ENCODE assay signal across 8 cellular contexts in the genomic region with DNA sequence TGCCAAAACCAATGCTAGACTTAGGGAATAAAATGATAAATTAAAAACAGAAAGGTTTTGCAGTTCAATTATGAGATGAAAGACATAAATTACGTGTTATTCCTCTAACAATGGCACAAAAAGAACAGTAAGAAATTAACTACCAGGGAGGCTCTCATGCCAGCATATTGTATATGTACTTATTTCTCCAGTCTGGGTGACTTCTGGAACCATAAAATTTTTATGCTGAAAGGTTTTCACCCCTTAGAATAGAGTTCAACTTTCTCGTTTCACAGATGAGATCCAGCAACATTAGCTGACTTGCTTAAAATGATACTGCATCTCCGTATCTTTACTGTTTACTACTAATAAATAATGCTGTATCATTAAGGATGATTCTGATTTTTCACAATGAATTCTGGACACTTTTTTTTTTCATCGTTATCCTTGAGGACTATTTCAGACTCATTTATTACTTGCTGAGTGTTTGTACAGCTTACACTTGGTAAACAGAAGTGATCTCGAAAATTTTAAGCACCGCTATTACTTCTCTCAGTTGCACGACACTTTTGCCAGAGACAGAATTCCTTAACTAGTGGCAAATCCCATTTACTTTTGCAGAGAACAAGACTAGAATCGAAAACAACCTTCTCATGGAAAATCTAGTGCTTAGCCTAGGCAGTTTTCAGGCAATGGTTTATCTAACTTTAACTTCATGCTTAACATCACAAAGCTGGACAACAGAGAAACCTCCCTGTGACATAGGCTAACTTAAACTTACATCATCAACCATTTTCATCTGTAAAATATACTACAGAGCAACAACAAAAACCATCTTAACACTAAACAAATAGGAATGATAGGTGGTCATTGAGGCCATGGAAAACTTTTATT. TPM values are rescaled to one million over a fixed set of nuclear protein-coding genes. Genes with fewer than 3 reads are reported as not detected.
A peak's percentile ranks its signal among the peaks of the same experiment; 100 is the strongest.
DNase-seq lines count a peak whose midpoint lies in the region; ATAC-seq and TF ChIP-seq lines count a peak whose summit lies in the region.

No MANE protein-coding gene starts in this region.

- no peak for TF ChIP-seq RAD21 in SK-N-SH (IDR thresholded peaks at IDR 0.05; ENCODE audit: low read length)

- H3K4me3 ChIP-seq in SK-N-SH (ENCODE audit: low read depth in 2 of 2, low read length in 1 of 2) = peak overlapping the region; percentile 51 to 77
- peak overlapping the region; percentile 95 for H3K4me3 ChIP-seq in SK-N-MC
- H3K4me3 ChIP-seq in hepatocyte = peak overlapping the region; percentile 72
- H3K4me3 ChIP-seq in stomach = peak overlapping the region; percentile 39 to 78 (median 50)

- no peak for TF ChIP-seq EP300 in SK-N-SH (IDR thresholded peaks at IDR 0.05; ENCODE audit: borderline replicate concordance in 1 of 2, low read depth in 1 of 2, low read length in 1 of 2)
- no peak for TF ChIP-seq EP300 in stomach (IDR thresholded peaks at IDR 0.05)

- peaks cover 94% of the 10 kb centered on the region for H3K79me2 ChIP-seq in SK-N-SH (ENCODE audit: insufficient read depth)
- peaks cover 85% of the 10 kb centered on the region for H3K79me2 ChIP-seq in hepatocyte

- H3K9me3 ChIP-seq in SK-N-SH = no peaks in the 10 kb centered on the region
- H3K9me3 ChIP-seq in SK-N-MC (ENCODE audit: low read depth, low read length) = no peaks in the 10 kb centered on the region
- H3K9me3 ChIP-seq in hepatocyte (ENCODE audit: low read depth) = no peaks in the 10 kb centered on the region
- no peaks in the 10 kb centered on the region for H3K9me3 ChIP-seq in stomach

- CTCF ChIA-PET in SK-N-SH (lab: Yijun Ruan, JAX) = interaction anchor here (0.7 kb wide), 1 partner anchor 13 kb away, joined by 3 read pairs; no protein-coding TSS in a partner anchor

- H4K20me1 ChIP-seq in SK-N-SH (ENCODE audit: insufficient read depth) (peaks cover 59% of the 10 kb centered on the region), hepatocyte (ENCODE audit: insufficient read depth, poor library complexity, severe bottlenecking) (peaks cover 65% of the 10 kb centered on the region)

- H3K4me1 ChIP-seq in SK-N-SH (ENCODE audit: control insufficient read depth in 1 of 2, insufficient read depth in 2 of 2, low read depth in 1 of 2, low read length in 1 of 2) (peaks cover 14 to 19% of the 10 kb centered on the region in 2 experiments; a peak in 3 of 4 replicates), hepatocyte (ENCODE audit: insufficient read depth) (peaks cover 19% of the 10 kb centered on the region), stomach (peaks cover 40 to 72% (median 59%) of the 10 kb centered on the region in 4 donors)

- no peaks in the 10 kb centered on the region for H3K9me2 ChIP-seq in SK-N-SH
- H3K9me2 ChIP-seq in hepatocyte (replicated peaks; ENCODE audit: insufficient read depth) = no peaks in the 10 kb centered on the region

- peaks cover 46 to 59% of the 10 kb centered on the region in 2 experiments for H3K36me3 ChIP-seq in SK-N-SH (replicated peaks in 1 of 2; ENCODE audit: control insufficient read depth in 1 of 2, insufficient read depth in 2 of 2, low read length in 1 of 2)
- peaks cover 76% of the 10 kb centered on the region for H3K36me3 ChIP-seq in SK-N-MC (ENCODE audit: insufficient read depth, low read length)
- H3K36me3 ChIP-seq in hepatocyte (replicated peaks; ENCODE audit: insufficient read depth, low read depth) = peaks cover 8% of the 10 kb centered on the region
- H3K36me3 ChIP-seq in stomach = peaks cover 30 to 43% (median 35%) of the 10 kb centered on the region in 4 donors

- WGBS in SK-N-SH (ENCODE audit: low lambda C conversion rate) = 37% methylated on average over 8 of the region's 8 CpGs
- WGBS in hepatocyte (ENCODE audit: low lambda C conversion rate, missing lambda C conversion rate) = 24% methylated on average over 8 of the region's 8 CpGs
- 7 to 12% (median 8%) methylated on average over 8 of the region's 8 CpGs for WGBS in stomach, 5 donors

- POLR2A ChIA-PET in SK-N-SH (lab: Yijun Ruan, JAX) = interaction anchor here (1.2 kb wide), 1 partner anchor 23 kb away, joined by 5 read pairs; a partner anchor contains a TSS

- DNase-seq in SK-N-SH (no peak), SK-N-MC (ENCODE audit: low read depth, low spot score) (no peak), hepatocyte (ENCODE audit: low spot score) (no peak), stomach (no peak), middle frontal gyrus (ENCODE audit: extremely low spot score, low spot score) (no peak), iPS-NIHi11 (ENCODE audit: low spot score) (no peak), SIG-M5 treated with dmso at 0.1 percent for 504 hours (lab: John Stamatoyannopoulos, UW; ENCODE audit: unreplicated experiment) (no peak)

- ATAC-seq in SK-N-SH treated with all-trans-retinoic acid at 6 μM for 48 hours = no peak

- no peaks in the 10 kb centered on the region for H3K27me3 ChIP-seq in SK-N-SH (ENCODE audit: insufficient read depth)
- no peaks in the 10 kb centered on the region for H3K27me3 ChIP-seq in hepatocyte
- H3K27me3 ChIP-seq in stomach = no peaks in the 10 kb centered on the region

- H2AFZ ChIP-seq in SK-N-SH (ENCODE audit: low read depth) = no peak overlapping the region
- H2AFZ ChIP-seq in hepatocyte = no peak overlapping the region

- TF ChIP-seq CTCF in SK-N-SH (IDR thresholded peaks at IDR 0.05) (no peak), hepatocyte (IDR thresholded peaks at IDR 0.05; ENCODE audit: poor library complexity) (no peak), stomach (IDR thresholded peaks at IDR 0.05) (no peak)

- peak overlapping the region; percentile 73 for H3K4me2 ChIP-seq in SK-N-SH
- peak overlapping the region; percentile 88 for H3K4me2 ChIP-seq in hepatocyte

- peaks cover 36% of the 10 kb centered on the region for H3F3A ChIP-seq in SK-N-SH (replicated peaks; ENCODE audit: insufficient read depth)

- intact Hi-C loops in stomach (cut with DNase I; ENCODE audit: low total_unique reads) = no loop called here

- H3K27ac ChIP-seq in SK-N-SH (ENCODE audit: low read depth in 2 of 2, low read length in 1 of 2) (peak overlapping the region; percentile 19 to 99; a peak in 3 of 4 replicates), SK-N-MC (peak overlapping the region; percentile 10), hepatocyte (peak overlapping the region; percentile 76), stomach (peak overlapping the region in 4 of 5 donors; percentile 61 to 98 (median 72))

- peak overlapping the region; percentile 86 for H3K9ac ChIP-seq in SK-N-SH
- H3K9ac ChIP-seq in SK-N-MC (ENCODE audit: insufficient read length) = peak overlapping the region; percentile 99

- no peak for TF ChIP-seq POLR2A in stomach (IDR thresholded peaks at IDR 0.05)

TF ChIP-seq in SK-N-SH, 30 proteins besides CTCF, POLR2A, EP300 and RAD21:
- TF ChIP-seq, protein P1, sequence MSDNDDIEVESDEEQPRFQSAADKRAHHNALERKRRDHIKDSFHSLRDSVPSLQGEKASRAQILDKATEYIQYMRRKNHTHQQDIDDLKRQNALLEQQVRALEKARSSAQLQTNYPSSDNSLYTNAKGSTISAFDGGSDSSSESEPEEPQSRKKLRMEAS (IDR thresholded peaks at IDR 0.05; ENCODE audit: low read depth) = no peak
- TF ChIP-seq TEAD4 (IDR thresholded peaks at IDR 0.05; ENCODE audit: borderline replicate concordance, insufficient read depth) = no peak
- peak; percentile 24; the same call in 1 of the 2 replicates for TF ChIP-seq POLR2AphosphoS5 (IDR thresholded peaks at IDR 0.05; ENCODE audit: low read depth, low read length)
- TF ChIP-seq NFIC (IDR thresholded peaks at IDR 0.05; ENCODE audit: borderline replicate concordance) = no peak
- no peak for TF ChIP-seq TAF1 (IDR thresholded peaks at IDR 0.05; ENCODE audit: borderline replicate concordance, low read depth, low read length)
- TF ChIP-seq GABPA (IDR thresholded peaks at IDR 0.05; ENCODE audit: low read depth) = no peak

TF ChIP-seq in SK-N-SH treated with all-trans-retinoic acid at 6 μM for 48 hours, 23 proteins besides CTCF, POLR2A, EP300 and RAD21 (continues in another document):
- TF ChIP-seq TCF4 (CRISPR knock-in tag; IDR thresholded peaks at IDR 0.05; ENCODE audit: borderline replicate concordance) (no peak), ARNTL (CRISPR knock-in tag; IDR thresholded peaks at IDR 0.05; ENCODE audit: borderline replicate concordance, low read depth) (no peak), ZFP3 (CRISPR knock-in tag; IDR thresholded peaks at IDR 0.05) (no peak), TOX (CRISPR knock-in tag; IDR thresholded peaks at IDR 0.05; ENCODE audit: borderline replicate concordance) (no peak)

RNA-seq across cellular contexts. Expression of a gene that starts 2.7 kb away (rescaled TPM):
- 24.8 and 25.3 TPM in 2 replicates for polyA plus RNA-seq in SK-N-SH (2012; rRNA removed)
- 21.4 and 32.0 TPM in 2 replicates for polyA plus RNA-seq in SK-N-SH (2012; cell fraction: cytosol; rRNA removed)
- 40.3 and 77.6 TPM in 2 replicates for polyA plus RNA-seq in SK-N-SH (2012; cell fraction: nucleus; rRNA removed)
- total RNA-seq in hepatocyte = 67.3 and 90.9 TPM in 2 replicates
- polyA plus RNA-seq in hepatocyte = 53.6 and 73.8 TPM in 2 replicates
- 100 to 1,000 TPM in 3 of 5 donors, 10 to 100 TPM in 2; 28.0 to 234 (median 135) TPM for total RNA-seq in stomach
- 10 to 100 TPM; 31.4 to 41.2 (median 36.0) TPM for polyA plus RNA-seq in stomach

RNA-seq across cellular contexts. Expression of a gene that starts 3.0 kb away (rescaled TPM):
- polyA plus RNA-seq in SK-N-SH (2012; rRNA removed) = 13.2 and 17.2 TPM in 2 replicates
- 7.9 and 8.3 TPM in 2 replicates for polyA plus RNA-seq in SK-N-SH (2012; cell fraction: cytosol; rRNA removed)
- polyA plus RNA-seq in SK-N-SH (2012; cell fraction: nucleus; rRNA removed) = 59.8 and 86.7 TPM in 2 replicates
- 18.1 and 25.9 TPM in 2 replicates for total RNA-seq in hepatocyte
- 5.8 and 17.0 TPM in 2 replicates for polyA plus RNA-seq in hepatocyte
- 10 to 100 TPM in 4 of 5 donors, 1 to 10 TPM in 1; 6.1 to 47.0 (median 24.2) TPM for total RNA-seq in stomach
- 10 to 100 TPM in 1 of 3 donors, 1 to 10 TPM in 2; 2.4 to 16.6 (median 3.0) TPM for polyA plus RNA-seq in stomach

RNA-seq across cellular contexts. Expression of a gene that starts 23.4 kb away (rescaled TPM):
- polyA plus RNA-seq in SK-N-SH (2012; rRNA removed) (11.3 and 14.0 TPM in 2 replicates), hepatocyte (12.2 and 13.5 TPM in 2 replicates), stomach (10 to 100 TPM in 1 of 3 donors, 1 to 10 TPM in 2; 7.8 to 22.4 (median 8.9) TPM)
- 8.6 and 9.9 TPM in 2 replicates for polyA plus RNA-seq in SK-N-SH (2012; cell fraction: cytosol; rRNA removed)
- 23.5 and 37.9 TPM in 2 replicates for polyA plus RNA-seq in SK-N-SH (2012; cell fraction: nucleus; rRNA removed)
- total RNA-seq in hepatocyte (20.2 and 24.5 TPM in 2 replicates), stomach (100 to 1,000 TPM in 1 of 5 donors, 10 to 100 TPM in 4; 14.3 to 110 (median 21.9) TPM)

Comparison
In these comparisons a context has a peak if more than half of its experiments do, and no peak if none do; other contexts are left out.
1. H3K27ac ChIP-seq: peak in every context shown above with its lines; median percentile 76 in hepatocyte; 72 in stomach; 59 in SK-N-SH; 10 in SK-N-MC.